Comparison of ENCODE assay signal across 1 cellular context in the genomic region with DNA sequence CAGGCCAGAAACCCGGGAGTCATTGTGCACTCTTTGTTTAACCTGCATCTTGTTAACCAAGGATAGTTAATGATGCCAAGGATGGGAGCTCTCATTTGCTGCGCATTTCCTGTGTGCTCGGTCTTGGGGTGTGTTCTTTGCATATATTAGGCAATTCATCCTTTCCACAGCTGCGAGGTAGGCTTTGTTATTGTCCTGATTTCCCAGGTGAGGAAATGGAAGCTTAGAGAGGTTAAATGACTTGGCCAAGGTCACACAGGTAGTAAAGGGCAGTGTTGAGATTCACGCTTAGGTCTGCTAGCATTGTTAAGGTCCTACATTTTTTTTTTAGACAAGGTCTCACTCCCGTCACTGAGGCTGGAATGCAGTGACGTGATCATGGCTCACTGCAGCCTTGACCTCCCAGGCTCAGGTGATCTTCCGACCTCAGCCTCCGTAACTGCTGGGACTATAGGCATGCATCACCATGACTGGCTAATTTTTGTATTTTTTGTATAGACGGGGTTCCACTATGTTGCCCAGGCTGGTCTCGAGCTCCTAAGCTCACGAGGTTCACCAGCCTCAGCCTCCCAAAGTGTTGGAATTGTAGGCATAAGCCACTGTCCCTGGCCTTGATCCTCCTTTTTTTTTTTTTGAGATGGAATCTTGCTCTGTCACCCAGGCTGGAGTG.
A peak's percentile ranks its signal among the peaks of the same experiment; 100 is the strongest.
TF ChIP-seq lines count a peak whose summit lies in the region.

No MANE protein-coding gene starts in this region.

TF ChIP-seq in A549, 52 proteins besides CTCF, POLR2A, EP300 and RAD21:
- TF ChIP-seq MAZ (IDR thresholded peaks at IDR 0.05; ENCODE audit: borderline replicate concordance, low read depth, low read length), result no peak
- peak; percentile 71 for TF ChIP-seq NFE2L2 (conservative IDR thresholded peaks at IDR 0.05; ENCODE audit: low read length)
- TF ChIP-seq, protein P1, sequence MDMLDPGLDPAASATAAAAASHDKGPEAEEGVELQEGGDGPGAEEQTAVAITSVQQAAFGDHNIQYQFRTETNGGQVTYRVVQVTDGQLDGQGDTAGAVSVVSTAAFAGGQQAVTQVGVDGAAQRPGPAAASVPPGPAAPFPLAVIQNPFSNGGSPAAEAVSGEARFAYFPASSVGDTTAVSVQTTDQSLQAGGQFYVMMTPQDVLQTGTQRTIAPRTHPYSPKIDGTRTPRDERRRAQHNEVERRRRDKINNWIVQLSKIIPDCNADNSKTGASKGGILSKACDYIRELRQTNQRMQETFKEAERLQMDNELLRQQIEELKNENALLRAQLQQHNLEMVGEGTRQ (IDR thresholded peaks at IDR 0.05), result no peak
- TF ChIP-seq KDM5A (IDR thresholded peaks at IDR 0.05), result no peak
- no peak for TF ChIP-seq HOXB13 (CRISPR knock-in tag; IDR thresholded peaks at IDR 0.05; ENCODE audit: low read depth)
- TF ChIP-seq, protein P2, sequence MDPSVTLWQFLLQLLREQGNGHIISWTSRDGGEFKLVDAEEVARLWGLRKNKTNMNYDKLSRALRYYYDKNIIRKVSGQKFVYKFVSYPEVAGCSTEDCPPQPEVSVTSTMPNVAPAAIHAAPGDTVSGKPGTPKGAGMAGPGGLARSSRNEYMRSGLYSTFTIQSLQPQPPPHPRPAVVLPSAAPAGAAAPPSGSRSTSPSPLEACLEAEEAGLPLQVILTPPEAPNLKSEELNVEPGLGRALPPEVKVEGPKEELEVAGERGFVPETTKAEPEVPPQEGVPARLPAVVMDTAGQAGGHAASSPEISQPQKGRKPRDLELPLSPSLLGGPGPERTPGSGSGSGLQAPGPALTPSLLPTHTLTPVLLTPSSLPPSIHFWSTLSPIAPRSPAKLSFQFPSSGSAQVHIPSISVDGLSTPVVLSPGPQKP (IDR thresholded peaks at IDR 0.05; ENCODE audit: low read depth, low read length), result no peak
- no peak for TF ChIP-seq CHD2 (IDR thresholded peaks at IDR 0.05; ENCODE audit: low read length, partially characterized antibody)
- TF ChIP-seq NPAS2 (CRISPR knock-in tag; IDR thresholded peaks at IDR 0.05; ENCODE audit: borderline replicate concordance), result no peak
